25 cellular contexts compared by ENCODE assay signal in the genomic region with DNA sequence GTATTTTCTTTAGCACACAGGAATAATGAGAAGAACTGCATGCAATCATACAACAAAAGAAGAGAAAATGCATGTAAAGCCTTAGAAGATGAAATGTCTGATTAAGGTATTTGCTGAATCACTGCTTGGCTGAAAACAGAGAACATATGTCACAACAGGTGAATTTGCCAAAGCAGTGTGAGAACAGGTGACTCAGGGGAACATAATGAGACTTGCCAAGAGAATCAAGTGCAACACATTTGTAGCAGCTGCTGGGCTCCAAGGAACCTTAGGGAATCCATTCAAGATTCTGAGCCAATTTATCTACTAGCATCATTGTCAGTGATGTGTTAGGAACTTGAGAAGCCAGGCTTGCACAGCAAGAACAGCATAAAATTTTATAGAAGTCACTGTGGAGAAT.
DNase-seq lines count a peak whose midpoint lies in the region; ATAC-seq and TF ChIP-seq lines count a peak whose summit lies in the region.
"Had no signal": no experiment of that assay in that cellular context is flagged by ENCODE, and none has a peak within 500 bp of the region (broad histone marks: within the 10 kb centered on the region; RNA-seq: fewer than 3 reads in every experiment).

No MANE protein-coding gene starts in this region.

- H3K9me3 Mint-ChIP-seq in activated naive CD8-positive, alpha-beta T cell treated with anti-CD3 and anti-CD28 coated beads for 36 hours, result peaks cover 2% of the 10 kb centered on the region
- H3K9me3 Mint-ChIP-seq: mesothelial cell of epicardium had no signal

- no peaks in the 10 kb centered on the region for H3K4me1 ChIP-seq in foreskin keratinocyte
- H3K4me1 ChIP-seq: adrenal gland, Peyer's patch, prostate gland, upper lobe of left lung had no signal

- H3K27ac Mint-ChIP-seq in activated naive CD8-positive, alpha-beta T cell treated with anti-CD3 and anti-CD28 coated beads for 36 hours, result no peak overlapping the region
- H3K27ac Mint-ChIP-seq: activated CD4-positive, alpha-beta memory T cell treated with anti-CD3 and anti-CD28 coated beads for 36 hours; activated naive CD4-positive, alpha-beta T cell treated with anti-CD3 and anti-CD28 coated beads for 36 hours; brain; mesothelial cell of epicardium; naive thymus-derived CD4-positive, alpha-beta T cell; stimulated activated memory B cell treated with anti-CD40 and anti-IgM and Interleukin-4, amounts not matched to agents 10 μg/mL and 1 μg/mL and 100 μg/mL, for 72 hours had no signal

- H3K4me1 Mint-ChIP-seq in activated naive CD8-positive, alpha-beta T cell treated with anti-CD3 and anti-CD28 coated beads for 36 hours, result no peaks in the 10 kb centered on the region
- H3K4me1 Mint-ChIP-seq: brain; mesothelial cell of epicardium; naive thymus-derived CD4-positive, alpha-beta T cell; stimulated activated memory B cell treated with anti-CD40 and anti-IgM and Interleukin-4, amounts not matched to agents 10 μg/mL and 1 μg/mL and 100 μg/mL, for 72 hours had no signal

- DNase-seq in DMS 273 (lab: John Stamatoyannopoulos, UW; ENCODE audit: unreplicated experiment), result peak; percentile 0
- DNase-seq in DMS 273 treated with DMSO at 0.1 percent for 48 hours (lab: John Stamatoyannopoulos, UW), result no peak
- DNase-seq in RKO (ENCODE audit: low spot score), result peak; percentile 6
- DNase-seq in foreskin keratinocyte, result peak; percentile 58 to 77
- peak; percentile 4 for DNase-seq in retinal pigment epithelial cell (ENCODE audit: low read depth)
- DNase-seq in activated T-cell treated with anti-CD3 and anti-CD28 coated beads for 4 hours, result no peak
- no peak for DNase-seq in activated naive CD8-positive, alpha-beta T cell treated with anti-CD3 and anti-CD28 coated beads for 36 hours
- DNase-seq in activated CD8-positive, alpha-beta memory T cell treated with anti-CD3 and anti-CD28 coated beads, Interleukin-2, amount 50 U/mL, for 48 hours, result no peak
- DNase-seq: activated CD4-positive, alpha-beta memory T cell treated with anti-CD3 and anti-CD28 coated beads for 36 hours; activated CD4-positive, alpha-beta T cell treated with anti-CD3 and anti-CD28 coated beads for 1 hour; activated naive CD4-positive, alpha-beta T cell treated with anti-CD3 and anti-CD28 coated beads for 36 hours; adrenal gland; heart left ventricle; naive thymus-derived CD4-positive, alpha-beta T cell; NCI-H1694; NCI-H524 treated with DMSO at 0.1 percent for 48 hours; Peyer's patch; SIG-M5; upper lobe of left lung had no signal

- no peak overlapping the region for H3K4me3 Mint-ChIP-seq in activated naive CD8-positive, alpha-beta T cell treated with anti-CD3 and anti-CD28 coated beads for 36 hours
- H3K4me3 Mint-ChIP-seq: activated CD4-positive, alpha-beta memory T cell treated with anti-CD3 and anti-CD28 coated beads for 36 hours; activated naive CD4-positive, alpha-beta T cell treated with anti-CD3 and anti-CD28 coated beads for 36 hours; brain; mesothelial cell of epicardium; naive thymus-derived CD4-positive, alpha-beta T cell; stimulated activated memory B cell treated with anti-CD40 and anti-IgM and Interleukin-4, amounts not matched to agents 10 μg/mL and 1 μg/mL and 100 μg/mL, for 72 hours had no signal

- ATAC-seq in foreskin keratinocyte, result peak; percentile 48
- ATAC-seq: heart left ventricle; naive thymus-derived CD4-positive, alpha-beta T cell; stimulated activated memory B cell treated with anti-CD40 and anti-IgM and Interleukin-4, amounts not matched to agents 10 μg/mL and 1 μg/mL and 100 μg/mL, for 72 hours had no signal

- no peaks in the 10 kb centered on the region for H3K27me3 ChIP-seq in foreskin keratinocyte
- H3K27me3 ChIP-seq: adrenal gland, heart left ventricle, Peyer's patch, upper lobe of left lung had no signal

- TF ChIP-seq CTCF in foreskin keratinocyte (conservative IDR thresholded peaks at IDR 0.05) (no peak), retinal pigment epithelial cell (conservative IDR thresholded peaks at IDR 0.05; ENCODE audit: low read depth, low read length) (no peak)

- H3K27me3 Mint-ChIP-seq in activated naive CD8-positive, alpha-beta T cell treated with anti-CD3 and anti-CD28 coated beads for 36 hours, result no peaks in the 10 kb centered on the region
- H3K27me3 Mint-ChIP-seq: activated CD4-positive, alpha-beta memory T cell treated with anti-CD3 and anti-CD28 coated beads for 36 hours; naive thymus-derived CD4-positive, alpha-beta T cell; stimulated activated memory B cell treated with anti-CD40 and anti-IgM and Interleukin-4, amounts not matched to agents 10 μg/mL and 1 μg/mL and 100 μg/mL, for 72 hours had no signal

- H3K27ac ChIP-seq in foreskin keratinocyte, result no peak overlapping the region
- H3K27ac ChIP-seq: 22Rv1, adrenal gland, C4-2B, heart left ventricle, Peyer's patch, prostate gland, upper lobe of left lung had no signal

- H3K4me3 ChIP-seq in retinal pigment epithelial cell (ENCODE audit: low read length), result no peak overlapping the region
- H3K4me3 ChIP-seq: adrenal gland, heart left ventricle, Peyer's patch, prostate gland, upper lobe of left lung had no signal

- no peaks in the 10 kb centered on the region for H3K36me3 Mint-ChIP-seq in activated naive CD8-positive, alpha-beta T cell treated with anti-CD3 and anti-CD28 coated beads for 36 hours
- H3K36me3 Mint-ChIP-seq: activated CD4-positive, alpha-beta memory T cell treated with anti-CD3 and anti-CD28 coated beads for 36 hours; brain; mesothelial cell of epicardium; stimulated activated memory B cell treated with anti-CD40 and anti-IgM and Interleukin-4, amounts not matched to agents 10 μg/mL and 1 μg/mL and 100 μg/mL, for 72 hours had no signal

Comparison
In these comparisons a context has a peak if more than half of its experiments do, and no peak if none do; other contexts are left out.
1. DNase-seq: peak in DMS 273 (single experiment), RKO (single experiment), foreskin keratinocyte (2 of 2) and retinal pigment epithelial cell (single experiment); none in DMS 273 treated with DMSO at 0.1 percent for 48 hours (single experiment), activated T-cell treated with anti-CD3 and anti-CD28 coated beads for 4 hours (single experiment), activated naive CD8-positive, alpha-beta T cell treated with anti-CD3 and anti-CD28 coated beads for 36 hours (single experiment) and activated CD8-positive, alpha-beta memory T cell treated with anti-CD3 and anti-CD28 coated beads, Interleukin-2, amount 50 U/mL, for 48 hours (single experiment).